In the genomic region with DNA sequence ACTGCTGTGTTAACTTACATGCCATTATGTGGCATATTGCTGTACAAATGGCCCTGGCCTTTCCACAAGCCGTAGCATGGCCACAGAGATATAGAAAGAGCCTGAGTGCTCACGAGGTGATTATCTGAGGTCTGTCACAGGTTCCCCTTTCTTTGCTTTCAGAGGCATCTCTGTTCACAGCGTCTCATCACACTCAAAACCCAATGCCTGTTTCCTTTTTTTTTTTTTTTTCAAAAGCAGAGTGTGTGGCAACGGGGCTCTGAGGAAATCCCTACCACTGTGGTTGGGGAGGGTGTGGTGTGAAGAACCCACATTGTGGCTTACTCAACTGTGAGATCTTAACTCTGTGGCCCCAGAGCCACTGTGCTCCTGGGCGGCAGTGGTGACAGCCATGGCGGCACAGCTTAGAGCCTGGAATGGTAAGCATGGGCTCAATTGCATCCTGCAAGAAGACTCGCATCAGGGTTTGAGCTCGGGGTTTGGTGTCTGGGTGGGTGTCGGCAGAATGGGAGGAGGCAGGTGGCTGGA, we compare ENCODE assay signal across 8 cellular contexts. TPM values are rescaled to one million over a fixed set of nuclear protein-coding genes. Genes with fewer than 3 reads are reported as not detected.
DNase-seq lines count a peak whose midpoint lies in the region; ATAC-seq and TF ChIP-seq lines count a peak whose summit lies in the region.

No MANE protein-coding gene starts in this region.

- no peak overlapping the region for H2AFZ ChIP-seq in hepatocyte

- no peaks in the 10 kb centered on the region for H3K79me2 ChIP-seq in hepatocyte

- peaks cover 62% of the 10 kb centered on the region for H3K4me1 Mint-ChIP-seq in activated B cell treated with CpG ODN at 0.5 μM for 24 hours
- peaks cover 36 to 46% of the 10 kb centered on the region in 2 donors for H3K4me1 Mint-ChIP-seq in effector memory CD8-positive, alpha-beta T cell (ENCODE audit: low read depth in 2 of 2)

- CTCF ChIA-PET in activated B cell treated with CpG ODN at 0.5 μM for 24 hours (lab: Charles Lee): no interaction called here

- no peaks in the 10 kb centered on the region for H3K36me3 ChIP-seq in hepatocyte (replicated peaks; ENCODE audit: insufficient read depth, low read depth)

- no peaks in the 10 kb centered on the region for H3K9me3 Mint-ChIP-seq in activated B cell treated with CpG ODN at 0.5 μM for 24 hours
- H3K9me3 Mint-ChIP-seq in effector memory CD8-positive, alpha-beta T cell: no peaks in the 10 kb centered on the region

- H3K27ac ChIP-seq in hepatocyte: no peak overlapping the region

- POLR2A ChIA-PET in activated B cell treated with CpG ODN at 0.5 μM for 24 hours (lab: Charles Lee): interaction anchor here (0.9 kb wide), 1 partner anchor 83 kb away, joined by 5 read pairs; no protein-coding TSS in a partner anchor

- H3K4me1 ChIP-seq in hepatocyte (ENCODE audit: insufficient read depth): no peaks in the 10 kb centered on the region

- DNase-seq in activated B cell treated with CpG ODN at 0.5 μM for 24 hours: peak; percentile 35
- DNase-seq in effector memory CD8-positive, alpha-beta T cell: peak; percentile 72 to 76 (median 75)
- DNase-seq in stimulated activated CD8-positive, alpha-beta memory T cell treated with anti-CD3 and anti-CD28 coated beads, Interleukin-2, amount 100 ng/mL, for 1 hour (ENCODE audit: low read depth in 2 of 2): peak; percentile 40 to 48
- DNase-seq in hepatocyte (ENCODE audit: low spot score): no peak
- DNase-seq in HuH-7.5 (ENCODE audit: low spot score): no peak
- DNase-seq in RPMI8226: no peak

- 80% methylated on average over 8 of the region's 9 CpGs for WGBS in hepatocyte (ENCODE audit: low lambda C conversion rate, missing lambda C conversion rate)

- H3K27ac Mint-ChIP-seq in activated B cell treated with CpG ODN at 0.5 μM for 24 hours: peak overlapping the region; percentile 79
- H3K27ac Mint-ChIP-seq in effector memory CD8-positive, alpha-beta T cell: peak overlapping the region; percentile 95 to 99

- no peak overlapping the region for H3K4me3 ChIP-seq in hepatocyte

- intact Hi-C loops in activated B cell treated with CpG ODN at 0.5 μM for 24 hours (cut with micrococcal nuclease): loop anchor here (1.0 kb wide), 3 partner anchors 20 to 80 kb away; a partner anchor contains a TSS

- no peak overlapping the region for H3K4me2 ChIP-seq in hepatocyte

- H3K9me3 ChIP-seq in hepatocyte (ENCODE audit: low read depth): no peaks in the 10 kb centered on the region

- ATAC-seq in GM19351 (IDR thresholded peaks at IDR 0.05; ENCODE audit: unreplicated experiment) (peak; percentile 81), HG03159 (IDR thresholded peaks at IDR 0.05; ENCODE audit: unreplicated experiment) (peak; percentile 75), activated B cell treated with CpG ODN at 0.5 μM for 24 hours (ENCODE audit: low read depth) (peak; percentile 80)
- peak; percentile 65 for ATAC-seq in effector memory CD8-positive, alpha-beta T cell (replicated peaks)

- H3K27me3 ChIP-seq in hepatocyte: no peaks in the 10 kb centered on the region

- H3K9me2 ChIP-seq in hepatocyte (replicated peaks; ENCODE audit: insufficient read depth): no peaks in the 10 kb centered on the region

- no peaks in the 10 kb centered on the region for H4K20me1 ChIP-seq in hepatocyte (ENCODE audit: insufficient read depth, poor library complexity, severe bottlenecking)

- peaks cover 2% of the 10 kb centered on the region for H3K27me3 Mint-ChIP-seq in activated B cell treated with CpG ODN at 0.5 μM for 24 hours
- H3K27me3 Mint-ChIP-seq in effector memory CD8-positive, alpha-beta T cell: no peaks in the 10 kb centered on the region

- H3K36me3 Mint-ChIP-seq in activated B cell treated with CpG ODN at 0.5 μM for 24 hours (ENCODE audit: low read depth): no peaks in the 10 kb centered on the region
- peaks cover 51% of the 10 kb centered on the region for H3K36me3 Mint-ChIP-seq in effector memory CD8-positive, alpha-beta T cell (ENCODE audit: insufficient read depth)

- TF ChIP-seq CTCF in activated B cell treated with CpG ODN at 0.5 μM for 24 hours (IDR thresholded peaks at IDR 0.05): no peak
- TF ChIP-seq CTCF in hepatocyte (IDR thresholded peaks at IDR 0.05; ENCODE audit: poor library complexity): no peak

- peak overlapping the region; percentile 38 for H3K4me3 Mint-ChIP-seq in activated B cell treated with CpG ODN at 0.5 μM for 24 hours
- peak overlapping the region; percentile 87 to 92 for H3K4me3 Mint-ChIP-seq in effector memory CD8-positive, alpha-beta T cell

RNA-seq across cellular contexts. Expression of a gene that starts 30.8 kb away (rescaled TPM):
- total RNA-seq in activated B cell treated with CpG ODN at 0.5 μM for 24 hours (2.9 TPM in 2 replicates), hepatocyte (2.0 and 2.5 TPM in 2 replicates)
- 1.5 and 2.6 TPM in 2 replicates for polyA plus RNA-seq in hepatocyte

Comparison
In these comparisons a context has a peak if more than half of its experiments do, and no peak if none do; other contexts are left out.
1. DNase-seq: peak in activated B cell treated with CpG ODN at 0.5 μM for 24 hours (single experiment), effector memory CD8-positive, alpha-beta T cell (3 of 3) and stimulated activated CD8-positive, alpha-beta memory T cell treated with anti-CD3 and anti-CD28 coated beads, Interleukin-2, amount 100 ng/mL, for 1 hour (2 of 2); none in hepatocyte (single experiment), HuH-7.5 (single experiment) and RPMI8226 (single experiment).
2. Peak in every context shown above with its lines, with median percentiles within 50 percentile points of each other: ATAC-seq.